Comparison of ENCODE assay signal across 17 cellular contexts in the genomic region with DNA sequence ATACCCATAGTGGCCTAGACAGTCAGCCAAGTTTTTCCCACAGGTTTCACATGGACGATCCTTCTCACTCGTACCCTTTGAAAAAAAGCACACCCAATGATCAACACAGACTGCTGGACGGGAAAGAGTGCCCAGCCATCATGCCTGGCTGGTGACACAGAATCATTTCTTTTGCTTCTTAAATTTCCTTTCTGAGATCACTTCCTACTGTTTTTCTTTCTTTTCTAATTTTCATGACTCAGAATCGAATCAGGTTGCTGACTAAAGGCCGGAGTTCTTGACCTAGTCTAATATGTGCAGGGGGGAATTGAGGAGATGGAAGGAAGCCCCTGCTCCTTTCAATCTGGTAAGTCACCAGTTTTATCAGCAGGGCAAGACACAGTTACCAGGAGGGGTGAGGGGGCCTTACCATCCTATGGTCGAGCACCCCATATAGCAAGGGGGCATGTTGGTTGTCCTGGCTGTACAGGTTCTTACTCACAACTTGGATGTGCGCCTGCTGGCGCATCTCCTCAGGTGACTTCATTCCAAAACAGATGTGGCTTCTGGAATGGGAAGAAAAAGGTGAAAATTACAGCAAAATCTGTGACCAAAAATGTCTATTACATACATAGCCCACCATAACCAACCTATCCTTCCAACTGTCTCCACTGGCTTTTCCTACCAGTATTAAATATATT. TPM values are rescaled to one million over a fixed set of nuclear protein-coding genes. Genes with fewer than 3 reads are reported as not detected.
DNase-seq lines count a peak whose midpoint lies in the region; ATAC-seq and TF ChIP-seq lines count a peak whose summit lies in the region.
"Had no signal": no experiment of that assay in that cellular context is flagged by ENCODE, and none has a peak within 500 bp of the region (broad histone marks: within the 10 kb centered on the region; RNA-seq: fewer than 3 reads in every experiment).

No MANE protein-coding gene starts in this region.

- H3K27me3 ChIP-seq in ACC112 (ENCODE audit: insufficient read depth, low read length): no peaks in the 10 kb centered on the region
- H3K27me3 ChIP-seq in foreskin keratinocyte: no peaks in the 10 kb centered on the region
- H3K27me3 ChIP-seq: right atrium auricular region had no signal

- DNase-seq in HFFc6 (peak; percentile 55), foreskin keratinocyte (peak; percentile 78 to 89), NCI-H510A treated with DMSO at 0.1 percent for 48 hours (lab: John Stamatoyannopoulos, UW) (no peak), retina (no peak), DMS 273 treated with DMSO at 0.1 percent for 48 hours (lab: John Stamatoyannopoulos, UW) (no peak)
- DNase-seq: activated naive CD4-positive, alpha-beta T cell treated with anti-CD3 and anti-CD28 coated beads, Interleukin-2, amount 50 U/mL, for 16 hours; caudate nucleus; Karpas-422; NCI-H446 treated with DMSO at 0.1 percent for 48 hours; stimulated activated CD4-positive, alpha-beta T cell treated with anti-CD3 and anti-CD28 coated beads, Interleukin-4, amount 100 ng/mL, for 1 hour had no signal

- no peaks in the 10 kb centered on the region for H3K9me3 Mint-ChIP-seq in HFFc6
- no peaks in the 10 kb centered on the region for H3K9me3 Mint-ChIP-seq in activated T-helper 17 cell treated with anti-CD3 and anti-CD28 coated beads, Interleukin-2, amount 50 U/mL, for 72 hours
- H3K9me3 Mint-ChIP-seq: natural killer cell treated with Interleukin-12 subunit alpha and Interleukin-12 subunit beta and Interleukin-15 and Interleukin-18, amount 100 ng/mL, for 72 hours; WTC11 had no signal

- H3K27me3 Mint-ChIP-seq in HFFc6 (ENCODE audit: insufficient read depth): peaks cover 4% of the 10 kb centered on the region
- no peaks in the 10 kb centered on the region for H3K27me3 Mint-ChIP-seq in activated T-helper 17 cell treated with anti-CD3 and anti-CD28 coated beads, Interleukin-2, amount 50 U/mL, for 72 hours
- H3K27me3 Mint-ChIP-seq: natural killer cell treated with Interleukin-12 subunit alpha and Interleukin-12 subunit beta and Interleukin-15 and Interleukin-18, amount 100 ng/mL, for 72 hours had no signal

- H3K4me1 Mint-ChIP-seq in HFFc6 (ENCODE audit: low read depth): peaks cover 52% of the 10 kb centered on the region
- H3K4me1 Mint-ChIP-seq in activated T-helper 17 cell treated with anti-CD3 and anti-CD28 coated beads, Interleukin-2, amount 50 U/mL, for 72 hours: peaks cover 24% of the 10 kb centered on the region

- H3K4me1 ChIP-seq in ACC112 (ENCODE audit: control insufficient read depth, insufficient read depth, low read length, unreplicated experiment): peaks cover 31% of the 10 kb centered on the region
- peaks cover 23% of the 10 kb centered on the region for H3K4me1 ChIP-seq in foreskin keratinocyte

- H3K4me3 Mint-ChIP-seq in HFFc6: peak overlapping the region; percentile 74
- no peak overlapping the region for H3K4me3 Mint-ChIP-seq in activated T-helper 17 cell treated with anti-CD3 and anti-CD28 coated beads, Interleukin-2, amount 50 U/mL, for 72 hours
- H3K4me3 Mint-ChIP-seq: natural killer cell treated with Interleukin-12 subunit alpha and Interleukin-12 subunit beta and Interleukin-15 and Interleukin-18, amount 100 ng/mL, for 72 hours; WTC11 had no signal

- H3K27ac ChIP-seq in ACC112 (ENCODE audit: low read depth, low read length) (peak overlapping the region; percentile 89), foreskin keratinocyte (peak overlapping the region; percentile 54)
- H3K27ac ChIP-seq: right atrium auricular region had no signal

- peaks cover 38% of the 10 kb centered on the region for H3K36me3 Mint-ChIP-seq in HFFc6 (ENCODE audit: low read depth)
- peaks cover 70% of the 10 kb centered on the region for H3K36me3 Mint-ChIP-seq in activated T-helper 17 cell treated with anti-CD3 and anti-CD28 coated beads, Interleukin-2, amount 50 U/mL, for 72 hours (ENCODE audit: low read depth)

- peaks cover 36% of the 10 kb centered on the region for H3K36me3 ChIP-seq in ACC112 (ENCODE audit: insufficient read depth, low read length)

- no peak for ATAC-seq in activated T-helper 17 cell treated with anti-CD3 and anti-CD28 coated beads, Interleukin-2, amount 50 U/mL, for 72 hours (replicated peaks)
- ATAC-seq in foreskin keratinocyte (peak; percentile 66), HG03354 (IDR thresholded peaks at IDR 0.05; ENCODE audit: poor library complexity, severe bottlenecking, unreplicated experiment) (no peak)
- ATAC-seq: natural killer cell treated with Interleukin-12 subunit alpha and Interleukin-12 subunit beta and Interleukin-15 and Interleukin-18, amount 100 ng/mL, for 72 hours; WTC11 had no signal

- peaks cover 31% of the 10 kb centered on the region for H3K79me2 ChIP-seq in ACC112 (ENCODE audit: control insufficient read depth, insufficient read depth, low read length, unreplicated experiment)

- H3K27ac Mint-ChIP-seq in HFFc6: peak overlapping the region; percentile 91
- peak overlapping the region; percentile 37 for H3K27ac Mint-ChIP-seq in activated T-helper 17 cell treated with anti-CD3 and anti-CD28 coated beads, Interleukin-2, amount 50 U/mL, for 72 hours
- H3K27ac Mint-ChIP-seq: natural killer cell treated with Interleukin-12 subunit alpha and Interleukin-12 subunit beta and Interleukin-15 and Interleukin-18, amount 100 ng/mL, for 72 hours; WTC11 had no signal

- peak overlapping the region; percentile 43 for H3K4me3 ChIP-seq in ACC112 (ENCODE audit: low read depth, low read length)
- H3K4me3 ChIP-seq: lung, right atrium auricular region had no signal

- no peak overlapping the region for H2AFZ ChIP-seq in ACC112 (ENCODE audit: low read length, unreplicated experiment)

- TF ChIP-seq CTCF in HFFc6 (IDR thresholded peaks at IDR 0.05): no peak
- TF ChIP-seq CTCF in foreskin keratinocyte (conservative IDR thresholded peaks at IDR 0.05): no peak

RNA-seq across cellular contexts. Expression of a gene that starts 3.5 kb away (rescaled TPM):
- 10 to 100 TPM; 18.0 to 21.0 (median 19.8) TPM for total RNA-seq in HFFc6 (2021; fragmentation: NEBNext Ultra II Directional; extraction: Animal tissue kit (Norgen Biotek cat#: 25700))
- 10 to 100 TPM; 16.0 to 24.2 TPM for total RNA-seq in activated T-helper 17 cell treated with anti-CD3 and anti-CD28 coated beads, Interleukin-2, amount 50 U/mL, for 72 hours
- 21.1 and 21.2 TPM in 2 replicates for total RNA-seq in foreskin keratinocyte
- 7.3 and 7.7 TPM in 2 replicates for polyA plus RNA-seq in foreskin keratinocyte

RNA-seq across cellular contexts. Expression of a gene that starts 7.8 kb away (rescaled TPM):
- 1,000 to 10,000 TPM; 1,111 to 1,416 (median 1,288) TPM for total RNA-seq in HFFc6 (2021; fragmentation: NEBNext Ultra II Directional; extraction: Animal tissue kit (Norgen Biotek cat#: 25700))
- total RNA-seq in activated T-helper 17 cell treated with anti-CD3 and anti-CD28 coated beads, Interleukin-2, amount 50 U/mL, for 72 hours: 1,000 to 10,000 TPM in 1 of 2 donors, 100 to 1,000 TPM in 1; 890 to 1,474 TPM
- 2,374 and 2,543 TPM in 2 replicates for total RNA-seq in foreskin keratinocyte
- polyA plus RNA-seq in foreskin keratinocyte: 3,257 and 3,561 TPM in 2 replicates

Comparison
In these comparisons a context has a peak if more than half of its experiments do, and no peak if none do; other contexts are left out.
1. DNase-seq: peak in HFFc6 (single experiment) and foreskin keratinocyte (2 of 2); none in NCI-H510A treated with DMSO at 0.1 percent for 48 hours (single experiment), retina (single experiment) and DMS 273 treated with DMSO at 0.1 percent for 48 hours (single experiment).